In the genomic region with DNA sequence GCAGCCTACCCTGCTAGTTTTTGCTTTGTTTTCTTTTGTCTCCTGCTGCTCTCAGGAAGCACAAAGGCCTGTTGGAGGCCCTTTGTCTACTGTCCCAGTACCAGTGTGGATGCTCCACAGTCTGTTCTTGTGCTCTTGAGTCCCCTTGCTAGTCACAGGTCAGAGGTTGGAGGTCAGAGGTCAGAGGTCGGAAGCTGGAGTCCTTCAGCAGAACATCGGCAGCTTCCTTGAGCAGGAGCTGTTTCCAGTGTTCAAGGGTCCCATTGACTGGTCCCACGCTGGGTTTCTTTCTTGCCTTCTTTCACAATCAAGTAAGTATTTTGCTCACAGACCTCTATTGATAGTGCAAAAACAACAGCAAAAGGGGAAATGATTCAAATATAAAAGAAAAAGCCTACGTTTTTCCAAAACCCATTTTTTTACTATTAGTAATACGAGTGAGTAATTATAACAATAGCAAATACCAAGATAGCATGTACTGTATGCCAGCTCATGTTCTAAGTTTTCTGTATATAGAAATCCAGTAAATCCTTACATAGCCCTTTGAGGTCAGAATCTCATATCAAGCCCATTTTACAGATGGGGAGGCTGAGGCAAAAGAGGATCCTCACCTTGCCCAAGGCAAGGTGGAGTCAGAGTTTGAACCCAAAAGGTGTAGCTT, we compare ENCODE assay signal across 1 cellular context.
TF ChIP-seq lines count a peak whose summit lies in the region.

No MANE protein-coding gene starts in this region.

TF ChIP-seq in IMR-90, 13 proteins besides CTCF, POLR2A, EP300 and RAD21 (continued from another document):
- TF ChIP-seq BHLHE40 (IDR thresholded peaks at IDR 0.05; ENCODE audit: low read depth, low read length) (0 out of 2 replicates have a peak, but pooled peaks have one; percentile 4), FOS (IDR thresholded peaks at IDR 0.05; ENCODE audit: low read depth, low read length) (no peak; the same call in 1 of the 2 replicates)
